Comparison of ENCODE assay signal across 8 cellular contexts in the genomic region with DNA sequence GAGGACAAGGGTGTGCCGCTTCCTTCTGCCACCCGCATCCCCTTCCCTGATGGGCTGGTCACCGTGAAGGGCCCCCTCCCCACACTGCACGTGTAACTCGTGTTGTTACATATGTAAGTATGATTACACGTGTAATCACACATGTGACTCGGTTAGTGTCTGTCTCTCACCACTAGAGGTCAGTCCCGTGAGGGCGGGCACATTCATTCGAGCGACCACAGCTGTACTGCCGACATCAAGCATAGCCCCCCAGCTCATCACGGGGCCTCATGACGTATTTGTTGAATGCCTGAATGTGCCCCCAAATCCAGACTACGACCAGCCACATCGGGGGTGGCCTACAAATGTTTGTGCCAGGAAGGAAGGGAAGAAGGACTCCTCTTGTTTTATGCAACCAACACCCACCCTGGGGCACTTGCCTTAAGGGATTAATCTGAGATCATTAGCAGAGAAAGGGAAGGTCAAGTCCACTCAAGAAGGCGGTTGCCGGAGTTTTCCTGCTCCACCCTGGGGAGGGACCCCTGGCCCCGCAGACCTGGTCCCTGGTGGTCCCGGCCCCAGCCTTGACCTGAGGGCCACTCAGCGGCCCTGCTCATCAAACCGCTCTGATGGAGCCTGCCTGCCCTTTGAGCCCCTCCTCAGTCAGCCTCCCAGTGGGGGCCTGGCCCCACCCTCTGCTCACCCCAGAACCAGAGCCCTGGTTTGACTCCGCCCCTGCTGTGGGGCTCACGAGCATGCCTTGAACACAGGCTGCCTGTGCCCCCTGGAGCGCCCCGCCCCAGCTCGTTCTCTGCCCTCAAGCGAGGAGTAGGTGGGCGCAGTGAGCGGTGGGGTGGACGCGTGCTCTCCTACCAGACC. TPM values are rescaled to one million over a fixed set of nuclear protein-coding genes. Genes with fewer than 3 reads are reported as not detected.
DNase-seq lines count a peak whose midpoint lies in the region; ATAC-seq and TF ChIP-seq lines count a peak whose summit lies in the region.

No MANE protein-coding gene starts in this region.

- peaks cover 2% of the 10 kb centered on the region for H3K4me1 Mint-ChIP-seq in activated naive CD4-positive, alpha-beta T cell treated with anti-CD3 and anti-CD28 coated beads, Interleukin-2, amount 10 ng/mL, durations not matched to agents 7 days and 5 days

- no peak overlapping the region for H3K27ac ChIP-seq in AG04450 (ENCODE audit: low read depth, low read length)
- H3K27ac ChIP-seq in OCI-LY1 (ENCODE audit: low read depth, low read length, poor library complexity, severe bottlenecking): no peak overlapping the region
- H3K27ac ChIP-seq in hepatocyte: no peak overlapping the region

- no peak overlapping the region for H3K4me3 Mint-ChIP-seq in activated naive CD4-positive, alpha-beta T cell treated with anti-CD3 and anti-CD28 coated beads, Interleukin-2, amount 10 ng/mL, durations not matched to agents 7 days and 5 days

- ATAC-seq in GM18520 (IDR thresholded peaks at IDR 0.05; ENCODE audit: unreplicated experiment) (peak; percentile 67), HG03060 (IDR thresholded peaks at IDR 0.05; ENCODE audit: low read depth, unreplicated experiment) (peak; percentile 71), HG03108 (IDR thresholded peaks at IDR 0.05; ENCODE audit: unreplicated experiment) (no peak)

- no peaks in the 10 kb centered on the region for H3K9me2 ChIP-seq in OCI-LY1 (ENCODE audit: low read depth, low read length)
- no peaks in the 10 kb centered on the region for H3K9me2 ChIP-seq in hepatocyte (replicated peaks; ENCODE audit: insufficient read depth)

- no peak for DNase-seq in AG04450 (ENCODE audit: low read depth, low spot score)
- peak; percentile 61 for DNase-seq in activated naive CD4-positive, alpha-beta T cell treated with anti-CD3 and anti-CD28 coated beads, Interleukin-2, amount 10 ng/mL, durations not matched to agents 7 days and 5 days
- DNase-seq in hepatocyte (ENCODE audit: low spot score): peak; percentile 50
- DNase-seq in stimulated activated CD4-positive, alpha-beta T cell treated with anti-CD3 and anti-CD28 coated beads, Interleukin-4, amount 100 ng/mL, for 4 hours: peak; percentile 23 to 30

- peak; percentile 59 for TF ChIP-seq CTCF in AG04450 (IDR thresholded peaks at IDR 0.05; ENCODE audit: low read depth, low read length)
- peak; percentile 72 for TF ChIP-seq CTCF in OCI-LY1 (IDR thresholded peaks at IDR 0.05; ENCODE audit: low read length)
- TF ChIP-seq CTCF in hepatocyte (IDR thresholded peaks at IDR 0.05; ENCODE audit: poor library complexity): peak; percentile 52

- POLR2A ChIA-PET in AG04450 (lab: Yijun Ruan, JAX): no interaction called here

- H4K20me1 ChIP-seq in OCI-LY1 (ENCODE audit: insufficient read depth, low read length) (no peaks in the 10 kb centered on the region), hepatocyte (ENCODE audit: insufficient read depth, poor library complexity, severe bottlenecking) (no peaks in the 10 kb centered on the region)

- H3K9me3 Mint-ChIP-seq in activated naive CD4-positive, alpha-beta T cell treated with anti-CD3 and anti-CD28 coated beads, Interleukin-2, amount 10 ng/mL, durations not matched to agents 7 days and 5 days: no peaks in the 10 kb centered on the region

- CTCF ChIA-PET in AG04450 (lab: Charles Lee): interaction anchor here (0.5 to 4.5 kb wide), 8 partner anchors 11 to 1406 kb away, joined by 3 to 46 read pairs (median 5); no protein-coding TSS in a partner anchor
- CTCF ChIA-PET in activated naive CD4-positive, alpha-beta T cell treated with anti-CD3 and anti-CD28 coated beads, Interleukin-2, amount 10 ng/mL, durations not matched to agents 7 days and 5 days (lab: Charles Lee): interaction anchor here (1.0 to 4.1 kb wide), 5 partner anchors 8 to 1084 kb away, joined by 3 to 24 read pairs (median 6); no protein-coding TSS in a partner anchor

- H3K9me3 ChIP-seq in AG04450 (ENCODE audit: control insufficient read depth, insufficient read depth, low read length): peaks cover 3% of the 10 kb centered on the region; the same call in 1 of the 2 replicates
- H3K9me3 ChIP-seq in OCI-LY1 (ENCODE audit: low read length): no peaks in the 10 kb centered on the region
- H3K9me3 ChIP-seq in hepatocyte (ENCODE audit: low read depth): no peaks in the 10 kb centered on the region

- no peak overlapping the region for H3K4me2 ChIP-seq in OCI-LY1 (ENCODE audit: low read length)
- H3K4me2 ChIP-seq in hepatocyte: no peak overlapping the region

- no peaks in the 10 kb centered on the region for H3K36me3 ChIP-seq in OCI-LY1 (ENCODE audit: insufficient read depth, low read length)
- H3K36me3 ChIP-seq in hepatocyte (replicated peaks; ENCODE audit: insufficient read depth, low read depth): no peaks in the 10 kb centered on the region

- H3K79me2 ChIP-seq in OCI-LY1 (ENCODE audit: insufficient read depth, low read length) (no peaks in the 10 kb centered on the region), hepatocyte (no peaks in the 10 kb centered on the region)

- H3K4me1 ChIP-seq in OCI-LY1 (ENCODE audit: insufficient read depth, low read length, severe bottlenecking) (no peaks in the 10 kb centered on the region), hepatocyte (ENCODE audit: insufficient read depth) (no peaks in the 10 kb centered on the region)

- H3K27ac Mint-ChIP-seq in activated naive CD4-positive, alpha-beta T cell treated with anti-CD3 and anti-CD28 coated beads, Interleukin-2, amount 10 ng/mL, durations not matched to agents 7 days and 5 days: no peak overlapping the region

- H2AFZ ChIP-seq in OCI-LY1 (ENCODE audit: low read length) (no peak overlapping the region), hepatocyte (no peak overlapping the region)

- H3K36me3 Mint-ChIP-seq in activated naive CD4-positive, alpha-beta T cell treated with anti-CD3 and anti-CD28 coated beads, Interleukin-2, amount 10 ng/mL, durations not matched to agents 7 days and 5 days: no peaks in the 10 kb centered on the region

- 77% methylated on average over 29 of the region's 32 CpGs for WGBS in hepatocyte (ENCODE audit: low lambda C conversion rate, missing lambda C conversion rate)

- H3K27me3 ChIP-seq in AG04450 (ENCODE audit: control insufficient read depth, insufficient read depth, low read length): no peaks in the 10 kb centered on the region
- H3K27me3 ChIP-seq in OCI-LY1 (ENCODE audit: insufficient read depth, low read length): 0 out of 2 replicates have a peak, but pooled peaks cover 4% of the 10 kb centered on the region
- H3K27me3 ChIP-seq in hepatocyte: no peaks in the 10 kb centered on the region

- no peak overlapping the region for H3K4me3 ChIP-seq in AG04450 (ENCODE audit: low read depth, low read length)
- no peak overlapping the region for H3K4me3 ChIP-seq in OCI-LY1 (ENCODE audit: low read depth, low read length, poor library complexity, severe bottlenecking)
- no peak overlapping the region for H3K4me3 ChIP-seq in hepatocyte

- H3K9ac ChIP-seq in OCI-LY1 (ENCODE audit: low read length): no peak overlapping the region

- peaks cover 3% of the 10 kb centered on the region for H3K27me3 Mint-ChIP-seq in activated naive CD4-positive, alpha-beta T cell treated with anti-CD3 and anti-CD28 coated beads, Interleukin-2, amount 10 ng/mL, durations not matched to agents 7 days and 5 days

- no peaks in the 10 kb centered on the region for H3F3A ChIP-seq in OCI-LY1 (ENCODE audit: insufficient read depth, low read length)

RNA-seq across cellular contexts. Expression of a gene that starts 52.8 kb away (rescaled TPM):
- polyA plus RNA-seq in AG04450 (2011; rRNA removed) (0.17 and 0.36 TPM in 2 replicates), hepatocyte (2.5 and 2.8 TPM in 2 replicates)
- polyA minus RNA-seq in AG04450 (2011; rRNA and poly(A)+ RNA removed): 0.13 and 0.18 TPM in 2 replicates
- 2.0 and 2.7 TPM in 2 replicates for total RNA-seq in hepatocyte
